ENCODE assay signal across 1 cellular context in the genomic region with DNA sequence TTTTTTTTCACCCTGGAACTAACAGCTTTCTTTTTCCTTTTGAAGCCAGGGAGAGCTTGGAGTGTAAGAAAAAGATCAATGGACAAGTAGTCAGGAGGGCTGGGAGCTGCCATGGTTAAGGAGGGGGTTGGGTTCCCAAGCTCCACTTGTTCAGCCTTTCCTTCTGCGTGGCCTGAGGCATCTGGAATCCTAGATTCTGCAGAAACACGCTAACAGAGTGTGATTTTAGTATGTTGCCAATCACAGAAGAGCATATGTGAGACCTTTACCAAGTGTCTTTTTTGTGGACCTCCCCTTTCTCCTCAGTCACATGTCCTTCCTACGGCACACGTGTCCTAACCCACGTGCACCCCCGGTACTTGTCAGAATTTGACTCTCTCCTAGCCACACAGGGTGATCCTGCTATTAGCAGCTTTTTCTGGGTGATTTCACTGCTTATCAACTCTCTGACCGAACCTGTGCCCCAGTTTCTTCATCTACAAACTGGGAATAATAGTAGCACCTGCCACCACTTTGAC.
TF ChIP-seq lines count a peak whose summit lies in the region.

No MANE protein-coding gene starts in this region.

TF ChIP-seq in K562, 482 proteins besides CTCF, POLR2A, EP300 and RAD21 (continued from another document):
- TF ChIP-seq, protein P1, sequence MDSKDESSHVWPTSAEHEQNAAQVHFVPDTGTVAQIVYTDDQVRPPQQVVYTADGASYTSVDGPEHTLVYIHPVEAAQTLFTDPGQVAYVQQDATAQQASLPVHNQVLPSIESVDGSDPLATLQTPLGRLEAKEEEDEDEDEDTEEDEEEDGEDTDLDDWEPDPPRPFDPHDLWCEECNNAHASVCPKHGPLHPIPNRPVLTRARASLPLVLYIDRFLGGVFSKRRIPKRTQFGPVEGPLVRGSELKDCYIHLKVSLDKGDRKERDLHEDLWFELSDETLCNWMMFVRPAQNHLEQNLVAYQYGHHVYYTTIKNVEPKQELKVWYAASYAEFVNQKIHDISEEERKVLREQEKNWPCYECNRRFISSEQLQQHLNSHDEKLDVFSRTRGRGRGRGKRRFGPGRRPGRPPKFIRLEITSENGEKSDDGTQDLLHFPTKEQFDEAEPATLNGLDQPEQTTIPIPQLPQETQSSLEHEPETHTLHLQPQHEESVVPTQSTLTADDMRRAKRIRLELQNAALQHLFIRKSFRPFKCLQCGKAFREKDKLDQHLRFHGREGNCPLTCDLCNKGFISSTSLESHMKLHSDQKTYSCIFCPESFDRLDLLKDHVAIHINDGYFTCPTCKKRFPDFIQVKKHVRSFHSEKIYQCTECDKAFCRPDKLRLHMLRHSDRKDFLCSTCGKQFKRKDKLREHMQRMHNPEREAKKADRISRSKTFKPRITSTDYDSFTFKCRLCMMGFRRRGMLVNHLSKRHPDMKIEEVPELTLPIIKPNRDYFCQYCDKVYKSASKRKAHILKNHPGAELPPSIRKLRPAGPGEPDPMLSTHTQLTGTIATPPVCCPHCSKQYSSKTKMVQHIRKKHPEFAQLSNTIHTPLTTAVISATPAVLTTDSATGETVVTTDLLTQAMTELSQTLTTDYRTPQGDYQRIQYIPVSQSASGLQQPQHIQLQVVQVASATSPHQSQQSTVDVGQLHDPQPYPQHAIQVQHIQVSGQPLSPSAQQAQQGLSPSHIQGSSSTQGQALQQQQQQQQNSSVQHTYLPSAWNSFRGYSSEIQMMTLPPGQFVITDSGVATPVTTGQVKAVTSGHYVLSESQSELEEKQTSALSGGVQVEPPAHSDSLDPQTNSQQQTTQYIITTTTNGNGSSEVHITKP (IDR thresholded peaks at IDR 0.05; ENCODE audit: partially characterized antibody): peak; percentile 72
- TF ChIP-seq NCOR1 (IDR thresholded peaks at IDR 0.05): no peak
- TF ChIP-seq DMBX1 (CRISPR knock-in tag; IDR thresholded peaks at IDR 0.05; ENCODE audit: borderline replicate concordance): no peak
- TF ChIP-seq, protein P2, sequence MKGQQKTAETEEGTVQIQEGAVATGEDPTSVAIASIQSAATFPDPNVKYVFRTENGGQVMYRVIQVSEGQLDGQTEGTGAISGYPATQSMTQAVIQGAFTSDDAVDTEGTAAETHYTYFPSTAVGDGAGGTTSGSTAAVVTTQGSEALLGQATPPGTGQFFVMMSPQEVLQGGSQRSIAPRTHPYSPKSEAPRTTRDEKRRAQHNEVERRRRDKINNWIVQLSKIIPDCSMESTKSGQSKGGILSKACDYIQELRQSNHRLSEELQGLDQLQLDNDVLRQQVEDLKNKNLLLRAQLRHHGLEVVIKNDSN (CRISPR knock-in tag; IDR thresholded peaks at IDR 0.05): 0 out of 2 replicates have a peak, but pooled peaks have one; percentile 39
- TF ChIP-seq SIN3B (IDR thresholded peaks at IDR 0.05; ENCODE audit: low read depth): no peak
